ENCODE assay signal across 25 cellular contexts in the genomic region with DNA sequence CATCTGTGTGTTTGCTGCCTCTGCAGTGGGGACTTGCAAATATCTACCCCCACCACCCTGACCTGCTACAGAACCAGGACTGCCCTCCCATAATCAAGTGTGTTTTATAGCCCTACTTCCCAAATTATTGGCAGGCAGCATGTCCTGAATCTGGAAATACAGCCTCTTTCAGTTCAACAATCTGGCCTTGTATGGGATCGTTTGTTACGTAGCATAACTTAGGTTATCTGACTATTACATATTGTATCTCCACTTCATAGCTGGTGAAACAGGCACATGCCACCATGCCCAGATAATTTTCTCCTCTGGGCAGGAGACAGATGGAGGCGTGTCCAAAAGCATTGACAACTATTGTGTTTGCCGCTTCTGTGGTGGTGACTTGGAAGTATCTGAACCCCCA.
DNase-seq lines count a peak whose midpoint lies in the region; ATAC-seq, FAIRE-seq and TF ChIP-seq lines count a peak whose summit lies in the region.
"Had no signal": no experiment of that assay in that cellular context is flagged by ENCODE, and none has a peak within 500 bp of the region (broad histone marks: within the 10 kb centered on the region; RNA-seq: fewer than 3 reads in every experiment).

No MANE protein-coding gene starts in this region.

- H3K27ac Mint-ChIP-seq in endodermal cell: no peak overlapping the region
- H3K27ac Mint-ChIP-seq: HFFc6 had no signal

- no peak for ATAC-seq in GM21360 (IDR thresholded peaks at IDR 0.05; ENCODE audit: unreplicated experiment)
- ATAC-seq: A549 had no signal

- H4K20me1 ChIP-seq in BLaER1 treated with 17β-estradiol and CSF1 and Interleukin-3, amounts not matched to agents 10 nM and 100 nM: no peaks in the 10 kb centered on the region

- WGBS in endodermal cell (ENCODE audit: insufficient coverage in 1 of 2, insufficient read length in 1 of 2), 2 experiments: 94 to 100% methylated on average over 2 to 4 of the region's 4 CpGs

- H3K27ac ChIP-seq in BLaER1 treated with 17β-estradiol and CSF1 and Interleukin-3, amounts not matched to agents 10 nM and 100 nM: no peak overlapping the region
- H3K27ac ChIP-seq in HEK293 (ENCODE audit: extremely low read depth, low read depth, low read length): no peak overlapping the region
- no peak overlapping the region for H3K27ac ChIP-seq in endodermal cell (ENCODE audit: low read depth, low read length)
- H3K27ac ChIP-seq: A549 had no signal

- peaks cover 18% of the 10 kb centered on the region for H3K4me1 Mint-ChIP-seq in endodermal cell

- no peak overlapping the region for H3K9ac ChIP-seq in BLaER1 treated with 17β-estradiol and CSF1 and Interleukin-3, amounts not matched to agents 10 nM and 100 nM
- H3K9ac ChIP-seq in endodermal cell (ENCODE audit: extremely low read depth, low read length, poor library complexity, severe bottlenecking): no peak overlapping the region

- peak; percentile 32 for FAIRE-seq in bronchial epithelial cell (lab: Jason Lieb, UNC)
- FAIRE-seq: A549, GM12891, GM18507 had no signal

- POLR2A ChIA-PET in HEK293 (lab: Yijun Ruan, JAX): no interaction called here

- H3K9me3 Mint-ChIP-seq in endodermal cell: peaks cover 46% of the 10 kb centered on the region

- H3K4me3 ChIP-seq in BLaER1 treated with 17β-estradiol and CSF1 and Interleukin-3, amounts not matched to agents 10 nM and 100 nM: no peak overlapping the region
- H3K4me3 ChIP-seq in HEK293 (ENCODE audit: low read depth, low read length) (no peak overlapping the region), bronchial epithelial cell (ENCODE audit: low read depth, low read length) (no peak overlapping the region), endodermal cell (ENCODE audit: low read length) (peak overlapping the region; percentile 64), foreskin fibroblast (ENCODE audit: low read depth in 1 of 2, low read length in 2 of 2) (no peak overlapping the region)
- H3K4me3 ChIP-seq: A549 had no signal

- H3K27me3 Mint-ChIP-seq in endodermal cell (ENCODE audit: insufficient read depth): peaks cover 5% of the 10 kb centered on the region

- peaks cover 7 to 40% (median 23%) of the 10 kb centered on the region in 11 experiments; a peak in 17 of 22 replicates for H3K9me3 ChIP-seq in BLaER1 treated with 17β-estradiol and CSF1 and Interleukin-3, amounts not matched to agents 10 nM and 100 nM (replicated peaks in 1 of 11)
- H3K9me3 ChIP-seq in HEK293 (ENCODE audit: control insufficient read depth, insufficient read depth, low read depth, low read length): no peaks in the 10 kb centered on the region
- peaks cover 49% of the 10 kb centered on the region for H3K9me3 ChIP-seq in endodermal cell (ENCODE audit: control insufficient read depth, low read length)
- H3K9me3 ChIP-seq: BE2C had no signal

- no peaks in the 10 kb centered on the region for H3K36me3 ChIP-seq in BLaER1 treated with 17β-estradiol and CSF1 and Interleukin-3, amounts not matched to agents 10 nM and 100 nM
- H3K36me3 ChIP-seq in HEK293 (ENCODE audit: control insufficient read depth in 2 of 2, insufficient read depth in 1 of 2, low read length in 2 of 2): no peaks in the 10 kb centered on the region
- H3K36me3 ChIP-seq in bronchial epithelial cell (ENCODE audit: control insufficient read depth, insufficient read depth, low read length): no peaks in the 10 kb centered on the region
- no peaks in the 10 kb centered on the region for H3K36me3 ChIP-seq in endodermal cell (ENCODE audit: control insufficient read depth, insufficient read depth, low read length)
- H3K36me3 ChIP-seq: BE2C had no signal

- DNase-seq in bronchial epithelial cell (ENCODE audit: low read depth) (no peak), endodermal cell (no peak), foreskin fibroblast (no peak), anterior cingulate cortex (lab: John Stamatoyannopoulos, UW) (no peak)
- DNase-seq: 8988T; ACHN; AML-193; BE2C; C1 segment of cervical spinal cord; Calu3; CD4-positive, alpha-beta memory T cell; COR-L47; DMS53; DMS79 treated with DMSO at 0.1 percent for 48 hours; GF-D8; GOT3; H7; HCEC 1CT; HFFc6 had no signal

- no peak for TF ChIP-seq CTCF in HEK293 (tag by site-specific recombination; IDR thresholded peaks at IDR 0.05)
- TF ChIP-seq CTCF in bronchial epithelial cell (IDR thresholded peaks at IDR 0.05; ENCODE audit: insufficient read depth, low read length, severe bottlenecking): no peak
- no peak for TF ChIP-seq CTCF in endodermal cell (conservative IDR thresholded peaks at IDR 0.05)
- TF ChIP-seq CTCF in foreskin fibroblast (IDR thresholded peaks at IDR 0.05; ENCODE audit: low read depth, low read length): no peak

- CTCF ChIA-PET in HEK293 (lab: Yijun Ruan, JAX): interaction anchor here (0.6 kb wide), 1 partner anchor 275 kb away, joined by 3 read pairs; no protein-coding TSS in a partner anchor

- peaks cover 19 to 30% (median 23%) of the 10 kb centered on the region in 10 experiments for H3K4me1 ChIP-seq in BLaER1 treated with 17β-estradiol and CSF1 and Interleukin-3, amounts not matched to agents 10 nM and 100 nM
- no peaks in the 10 kb centered on the region for H3K4me1 ChIP-seq in HEK293 (ENCODE audit: control insufficient read depth, insufficient read depth, low read length)
- H3K4me1 ChIP-seq in endodermal cell (ENCODE audit: control insufficient read depth, insufficient read depth, low read length): no peaks in the 10 kb centered on the region
- H3K4me1 ChIP-seq: A549, BE2C had no signal

- peak overlapping the region in 6 of 11 experiments; percentile 68 to 78 (median 77); a peak in 6 of 22 replicates for H3K4me2 ChIP-seq in BLaER1 treated with 17β-estradiol and CSF1 and Interleukin-3, amounts not matched to agents 10 nM and 100 nM
- H3K4me2 ChIP-seq: A549 had no signal

- peaks cover 12% of the 10 kb centered on the region for H3K36me3 Mint-ChIP-seq in endodermal cell (ENCODE audit: low read depth)

- no peak overlapping the region for H3K4me3 Mint-ChIP-seq in endodermal cell
- H3K4me3 Mint-ChIP-seq: CD4-positive, alpha-beta memory T cell; HFFc6 had no signal

- no peaks in the 10 kb centered on the region for H3K27me3 ChIP-seq in BLaER1 treated with 17β-estradiol and CSF1 and Interleukin-3, amounts not matched to agents 10 nM and 100 nM
- H3K27me3 ChIP-seq in bronchial epithelial cell (ENCODE audit: control insufficient read depth, insufficient read depth, low read length) (no peaks in the 10 kb centered on the region), endodermal cell (ENCODE audit: control insufficient read depth, insufficient read depth, low read length, poor library complexity, severe bottlenecking) (no peaks in the 10 kb centered on the region)

TF ChIP-seq in HEK293, 187 proteins besides CTCF, POLR2A, EP300 and RAD21:
- TF ChIP-seq RBAK (tag by site-specific recombination; IDR thresholded peaks at IDR 0.05) (peak; percentile 99), TRIM28 (IDR thresholded peaks at IDR 0.05; ENCODE audit: borderline replicate concordance, low read length) (peak; percentile 49; the same call in 1 of the 2 replicates), ZBTB20 (tag by site-specific recombination; IDR thresholded peaks at IDR 0.05) (no peak)
